Comparison of ENCODE assay signal across 8 cellular contexts in the genomic region with DNA sequence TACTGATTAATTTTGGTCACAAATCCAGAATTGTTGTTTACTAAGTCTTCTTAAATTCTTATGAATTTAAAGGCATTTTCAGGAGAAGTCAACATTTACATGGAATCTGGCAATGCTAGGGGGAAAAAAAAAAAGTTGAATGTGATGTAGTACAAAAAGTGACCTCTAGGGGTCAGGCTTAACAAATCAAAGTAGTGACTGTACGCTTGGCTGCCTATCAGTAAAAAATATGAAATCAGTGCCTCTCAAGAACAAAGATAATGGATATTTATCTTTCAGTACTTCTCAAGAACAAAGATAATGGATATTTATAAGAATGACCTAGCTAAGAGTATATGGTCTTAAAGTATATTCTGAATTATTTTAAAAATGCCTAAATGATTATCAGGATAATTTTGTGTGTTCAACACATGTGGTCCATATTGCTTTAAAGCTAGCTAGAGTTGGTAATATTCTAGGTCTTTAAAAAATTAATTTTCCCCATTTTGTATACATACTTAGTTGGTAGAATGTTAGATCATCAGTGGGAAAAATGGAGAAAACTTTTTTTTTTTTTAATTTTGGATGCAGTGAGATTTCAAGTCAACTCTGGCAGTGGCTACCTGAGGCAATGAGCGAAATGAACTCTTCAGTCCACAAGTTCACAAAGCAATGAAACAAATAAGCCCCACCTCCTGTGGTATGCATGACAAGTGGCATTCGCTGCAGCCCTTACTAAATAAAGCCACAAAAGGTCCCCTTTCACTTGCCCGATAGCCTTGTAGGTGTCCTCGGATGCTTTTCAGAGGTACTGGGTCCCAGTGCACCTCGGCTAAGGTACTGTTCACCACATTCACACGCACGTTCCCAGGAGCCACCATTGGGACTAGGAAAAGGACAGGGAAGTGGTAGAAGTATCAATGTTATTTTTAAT. TPM values are rescaled to one million over a fixed set of nuclear protein-coding genes. Genes with fewer than 3 reads are reported as not detected.
DNase-seq lines count a peak whose midpoint lies in the region; ATAC-seq, FAIRE-seq and TF ChIP-seq lines count a peak whose summit lies in the region.

No MANE protein-coding gene starts in this region.

- no peak for DNase-seq in BE2C
- peak; percentile 14 for DNase-seq in GM19239 (ENCODE audit: insufficient read length, low spot score)
- peak; percentile 74 for DNase-seq in NCI-H1105 treated with DMSO at 0.1 percent for 48 hours (lab: John Stamatoyannopoulos, UW)
- DNase-seq in T-helper 17 cell: no peak
- peak; percentile 49 for DNase-seq in foreskin melanocyte
- DNase-seq in pons (ENCODE audit: low spot score): peak; percentile 66
- no peak for DNase-seq in NOMO-1 treated with dmso at 0.1 percent for 144 hours (lab: John Stamatoyannopoulos, UW; ENCODE audit: unreplicated experiment)

- peaks cover 3% of the 10 kb centered on the region for H3K4me1 Mint-ChIP-seq in T-helper 17 cell

- no peaks in the 10 kb centered on the region for H3K36me3 Mint-ChIP-seq in T-helper 17 cell (ENCODE audit: low read depth)

- H3K27me3 ChIP-seq in BE2C: no peaks in the 10 kb centered on the region

- H3K4me1 ChIP-seq in BE2C: peaks cover 19% of the 10 kb centered on the region

- H3K4me3 Mint-ChIP-seq in T-helper 17 cell: no peak overlapping the region

- ATAC-seq in T-helper 17 cell (peak; percentile 65), HG03457 (IDR thresholded peaks at IDR 0.05; ENCODE audit: unreplicated experiment) (no peak)

- H3K27ac Mint-ChIP-seq in T-helper 17 cell: no peak overlapping the region

- H3K27me3 Mint-ChIP-seq in T-helper 17 cell: peaks cover 26% of the 10 kb centered on the region

- no peak overlapping the region for H3K4me3 ChIP-seq in BE2C (ENCODE audit: low read depth, low read length)

- peaks cover 61% of the 10 kb centered on the region for H3K36me3 ChIP-seq in BE2C

- peak; percentile 72 for TF ChIP-seq CTCF in BE2C (IDR thresholded peaks at IDR 0.05; ENCODE audit: low read depth, low read length)

- H3K9me3 ChIP-seq in BE2C (no peaks in the 10 kb centered on the region), T-helper 17 cell (ENCODE audit: control insufficient read depth, low read length, poor library complexity, severe bottlenecking) (no peaks in the 10 kb centered on the region)

- FAIRE-seq in GM19239 (lab: Jason Lieb, UNC): peak; percentile 52

RNA-seq across cellular contexts. Expression of gene LAMB4, which starts 51.2 kb away (rescaled TPM):
- polyA plus RNA-seq in BE2C (2012; ENCODE audit: insufficient read depth, insufficient read length, low read depth): 0.80 TPM
- not detected for total RNA-seq in T-helper 17 cell

Comparison
In these comparisons a context has a peak if more than half of its experiments do, and no peak if none do; other contexts are left out.
1. DNase-seq: peak in GM19239 (single experiment), NCI-H1105 treated with DMSO at 0.1 percent for 48 hours (single experiment), foreskin melanocyte (single experiment) and pons (single experiment); none in BE2C (single experiment), T-helper 17 cell (0 of 3) and NOMO-1 treated with dmso at 0.1 percent for 144 hours (single experiment).